ENCODE assay signal across 1 cellular context in the genomic region with DNA sequence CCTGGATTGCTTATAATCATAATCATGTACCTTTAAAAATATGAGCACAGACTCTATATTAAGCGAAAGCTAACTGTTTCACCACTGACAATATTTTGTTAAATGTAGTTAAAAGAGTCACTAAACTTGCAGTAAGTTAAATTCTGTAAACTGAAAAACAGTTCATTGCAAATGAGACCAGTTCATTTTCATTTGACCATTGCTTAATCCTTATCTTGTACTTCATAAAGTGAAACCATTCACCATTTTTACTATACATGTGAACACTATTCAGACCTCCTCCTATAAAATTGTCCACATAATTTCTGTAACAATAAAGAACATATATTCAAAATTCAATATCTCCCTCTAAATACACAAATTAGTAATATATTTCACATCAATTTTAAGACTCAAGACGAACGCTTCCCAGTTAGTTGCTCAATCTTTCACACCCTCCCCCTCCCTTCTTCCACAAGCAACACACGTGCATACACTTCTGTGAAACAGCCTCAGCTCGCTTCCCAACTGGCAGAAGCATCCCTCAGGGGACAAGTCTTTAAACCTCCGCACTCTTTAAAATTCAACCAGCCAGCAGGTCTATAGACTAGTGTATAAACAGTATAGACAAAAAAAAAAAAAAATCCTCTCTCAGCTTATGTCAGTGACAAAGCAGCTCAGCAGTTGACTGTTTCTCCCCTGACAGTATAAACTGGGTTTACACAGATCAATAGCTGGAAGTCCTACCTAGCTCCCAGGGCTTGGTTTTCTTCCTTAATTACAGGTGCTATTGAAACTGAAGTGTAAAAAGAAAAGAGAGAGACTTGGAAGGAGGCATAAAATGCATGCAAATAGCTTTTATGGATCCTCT.
TF ChIP-seq lines count a peak whose summit lies in the region.

No MANE protein-coding gene starts in this region.

TF ChIP-seq in IMR-90, 13 proteins besides CTCF, POLR2A, EP300 and RAD21 (continued from another document):
- TF ChIP-seq, protein P1, sequence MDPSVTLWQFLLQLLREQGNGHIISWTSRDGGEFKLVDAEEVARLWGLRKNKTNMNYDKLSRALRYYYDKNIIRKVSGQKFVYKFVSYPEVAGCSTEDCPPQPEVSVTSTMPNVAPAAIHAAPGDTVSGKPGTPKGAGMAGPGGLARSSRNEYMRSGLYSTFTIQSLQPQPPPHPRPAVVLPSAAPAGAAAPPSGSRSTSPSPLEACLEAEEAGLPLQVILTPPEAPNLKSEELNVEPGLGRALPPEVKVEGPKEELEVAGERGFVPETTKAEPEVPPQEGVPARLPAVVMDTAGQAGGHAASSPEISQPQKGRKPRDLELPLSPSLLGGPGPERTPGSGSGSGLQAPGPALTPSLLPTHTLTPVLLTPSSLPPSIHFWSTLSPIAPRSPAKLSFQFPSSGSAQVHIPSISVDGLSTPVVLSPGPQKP (IDR thresholded peaks at IDR 0.05; ENCODE audit: borderline replicate concordance, low read depth, low read length), result no peak
TF ChIP-seq in IMR-90: peak in this region for 2.
